20 cellular contexts compared by ENCODE assay signal in the genomic region with DNA sequence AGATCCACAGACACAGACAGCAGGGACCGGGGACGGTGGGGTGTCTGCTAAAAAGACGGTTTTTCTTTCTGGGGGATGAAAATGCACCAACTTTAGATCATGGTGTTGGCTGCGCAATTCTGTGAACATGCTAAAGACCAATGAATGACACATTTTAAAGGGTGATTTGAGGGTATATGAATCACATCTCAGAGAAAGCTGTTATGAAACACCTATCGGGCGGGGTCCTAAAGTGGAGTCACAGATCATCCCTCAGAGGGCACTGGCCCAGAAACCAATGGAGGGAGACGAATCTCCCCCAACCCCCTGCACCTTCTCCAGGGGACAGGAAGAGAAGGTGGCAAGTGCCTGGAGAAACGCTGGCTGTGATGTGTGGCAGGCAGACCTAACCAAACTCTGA.
"Had no signal": no experiment of that assay in that cellular context is flagged by ENCODE, and none has a peak within 500 bp of the region (broad histone marks: within the 10 kb centered on the region; RNA-seq: fewer than 3 reads in every experiment).

No MANE protein-coding gene starts in this region.

- H3K27ac ChIP-seq: colonic mucosa, gastrocnemius medialis, neural progenitor cell, pancreas, suprapubic skin, tibial artery, upper lobe of left lung, uterus had no signal

- H3K36me3 ChIP-seq: colonic mucosa, neural progenitor cell, uterus had no signal

- H2AFZ ChIP-seq: neural progenitor cell had no signal

- H3K9me3 ChIP-seq: colonic mucosa, gastrocnemius medialis, heart right ventricle, pancreas, suprapubic skin, tibial artery, upper lobe of left lung, uterus had no signal

- H3K4me3 ChIP-seq: colonic mucosa, gastrocnemius medialis, heart right ventricle, neural progenitor cell, pancreas, smooth muscle cell, suprapubic skin, tibial artery, upper lobe of left lung, uterus had no signal

- H3K9ac ChIP-seq: neural progenitor cell had no signal

- H3K27me3 ChIP-seq: colonic mucosa, gastrocnemius medialis, heart right ventricle, neural progenitor cell, pancreas, suprapubic skin, tibial artery, upper lobe of left lung, uterus had no signal

- FAIRE-seq: pancreas had no signal

- H3K4me1 ChIP-seq: colonic mucosa, gastrocnemius medialis, neural progenitor cell, pancreas, suprapubic skin, tibial artery, upper lobe of left lung, uterus had no signal

- H3K4me2 ChIP-seq: neural progenitor cell, smooth muscle cell had no signal

- DNase-seq: colonic mucosa; dermis blood vessel endothelial cell; erythroblast; gastrocnemius medialis; heart right ventricle; hypothalamus; kidney glomerular epithelial cell; midbrain; nucleus accumbens; pancreas; right cardiac atrium; stimulated activated CD4-positive, alpha-beta T cell treated with anti-CD3 and anti-CD28 coated beads, Interleukin-2, amount 100 ng/mL, for 48 hours; stimulated activated CD8-positive, alpha-beta memory T cell treated with anti-CD3 and anti-CD28 coated beads, Interleukin-4, amount 100 ng/mL, for 48 hours; stimulated activated naive CD8-positive, alpha-beta T cell treated with anti-CD3 and anti-CD28 coated beads, Interleukin-15, Interleukin-2, amounts not matched to agents 100 U/mL and 50 U/mL, for 24 hours; tibial artery; upper lobe of left lung; uterus had no signal
